Comparison of ENCODE assay signal across 20 cellular contexts in genomic region chr12:19166956-19167355, GRCh38.
"Had no signal": no experiment of that assay in that cellular context is flagged by ENCODE, and none has a peak within 500 bp of the region (broad histone marks: within the 10 kb centered on the region; RNA-seq: fewer than 3 reads in every experiment).

No MANE protein-coding gene starts in this region.

- H3K27me3 ChIP-seq: ascending aorta, heart left ventricle, right lobe of liver, testis, transverse colon had no signal

- H3K27me3 Mint-ChIP-seq: activated naive CD8-positive, alpha-beta T cell treated with anti-CD3 and anti-CD28 coated beads for 36 hours; effector memory CD8-positive, alpha-beta T cell; naive B cell had no signal

- H3K36me3 ChIP-seq: ascending aorta, heart left ventricle, right lobe of liver, transverse colon had no signal

- H3K27ac ChIP-seq: ascending aorta, right lobe of liver, testis had no signal

- H3K9me3 Mint-ChIP-seq: activated naive CD4-positive, alpha-beta T cell treated with anti-CD3 and anti-CD28 coated beads for 36 hours; activated naive CD8-positive, alpha-beta T cell treated with anti-CD3 and anti-CD28 coated beads for 36 hours; brain; naive B cell had no signal

- H3K36me3 Mint-ChIP-seq: activated naive CD8-positive, alpha-beta T cell treated with anti-CD3 and anti-CD28 coated beads for 36 hours; naive B cell had no signal

- H3K9me3 ChIP-seq: ascending aorta, heart left ventricle, right lobe of liver, testis, transverse colon had no signal

- DNase-seq: activated CD4-positive, alpha-beta T cell treated with anti-CD3 and anti-CD28 coated beads for 48 hours; activated CD4-positive, alpha-beta T cell treated with anti-CD3 and anti-CD28 coated beads, Interleukin-2, amount 50 U/mL, for 48 hours; activated CD8-positive, alpha-beta memory T cell treated with anti-CD3 and anti-CD28 coated beads for 24 hours; activated effector memory CD4-positive, alpha-beta T cell treated with Interleukin-2 at 50 U/mL for 16 hours; activated naive CD4-positive, alpha-beta T cell treated with anti-CD3 and anti-CD28 coated beads for 36 hours; activated naive CD8-positive, alpha-beta T cell treated with anti-CD3 and anti-CD28 coated beads for 36 hours; cortex of kidney; effector memory CD8-positive, alpha-beta T cell; erythroblast; heart left ventricle; left ventricle myocardium superior; naive B cell; stimulated activated CD4-positive, alpha-beta T cell treated with anti-CD3 and anti-CD28 coated beads, Interleukin-12 subunit alpha, Interleukin-12 subunit beta, amount 100 ng/mL, for 4 hours; stimulated activated CD4-positive, alpha-beta T cell treated with anti-CD3 and anti-CD28 coated beads, Interleukin-4, amount 100 ng/mL, for 1 hour; stimulated activated naive CD8-positive, alpha-beta T cell treated with anti-CD3 and anti-CD28 coated beads, Interleukin-15, Interleukin-2, amounts not matched to agents 100 U/mL and 50 U/mL, for 24 hours; testis; transverse colon had no signal

- ATAC-seq: effector memory CD8-positive, alpha-beta T cell had no signal

- H3K4me1 ChIP-seq: ascending aorta had no signal

- H3K27ac Mint-ChIP-seq: activated naive CD4-positive, alpha-beta T cell treated with anti-CD3 and anti-CD28 coated beads for 36 hours; activated naive CD8-positive, alpha-beta T cell treated with anti-CD3 and anti-CD28 coated beads for 36 hours; effector memory CD8-positive, alpha-beta T cell; naive B cell had no signal

- H3K4me1 Mint-ChIP-seq: activated naive CD8-positive, alpha-beta T cell treated with anti-CD3 and anti-CD28 coated beads for 36 hours; naive B cell had no signal

- H3K4me3 Mint-ChIP-seq: activated naive CD4-positive, alpha-beta T cell treated with anti-CD3 and anti-CD28 coated beads for 36 hours; activated naive CD8-positive, alpha-beta T cell treated with anti-CD3 and anti-CD28 coated beads for 36 hours; brain; effector memory CD8-positive, alpha-beta T cell; naive B cell had no signal

- H3K4me3 ChIP-seq: ascending aorta, heart left ventricle, right lobe of liver, testis, transverse colon had no signal
